In the genomic region with DNA sequence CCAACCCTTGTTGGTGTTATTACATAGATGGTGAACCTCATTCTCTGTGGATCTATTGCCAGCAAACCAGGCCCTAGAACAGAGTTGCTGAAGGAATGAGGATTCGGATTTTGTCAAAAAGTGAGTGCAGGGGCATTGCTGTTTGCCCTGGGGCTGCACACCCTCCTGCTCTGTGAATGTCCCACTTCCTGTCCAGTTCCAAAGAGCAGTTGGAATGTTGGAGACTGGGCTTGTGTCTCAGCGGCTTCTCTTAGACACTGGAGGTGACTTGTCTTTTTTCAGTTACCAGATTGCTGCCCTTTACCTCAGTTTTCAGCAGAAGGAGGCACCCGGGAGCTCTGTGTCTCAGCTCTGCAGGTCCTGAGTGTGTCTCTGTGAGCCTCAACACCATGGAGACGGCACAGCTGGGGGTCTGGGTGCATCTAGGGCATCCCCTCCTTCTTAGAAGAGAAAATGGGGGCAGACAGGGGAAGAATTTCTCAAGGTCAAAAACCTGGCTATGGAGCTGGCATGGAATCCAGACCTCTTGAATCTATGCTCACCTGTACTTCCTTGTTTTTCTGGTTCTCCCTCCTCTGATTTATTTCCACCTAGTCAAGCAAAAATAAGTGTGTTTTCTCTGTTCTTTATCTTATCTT, we compare ENCODE assay signal across 2 cellular contexts.
TF ChIP-seq lines count a peak whose summit lies in the region.

No MANE protein-coding gene starts in this region.

TF ChIP-seq in A549, 52 proteins besides CTCF, POLR2A, EP300 and RAD21:
- TF ChIP-seq MYC (IDR thresholded peaks at IDR 0.05; ENCODE audit: borderline replicate concordance, low read length) (no peak), HEYL (CRISPR knock-in tag; IDR thresholded peaks at IDR 0.05) (no peak), JUN (IDR thresholded peaks at IDR 0.05) (no peak), RFX5 (IDR thresholded peaks at IDR 0.05) (no peak), PHF8 (IDR thresholded peaks at IDR 0.05; ENCODE audit: borderline replicate concordance, low read depth) (no peak), TFCP2L1 (CRISPR knock-in tag; IDR thresholded peaks at IDR 0.05) (no peak), CEBPB (IDR thresholded peaks at IDR 0.05) (no peak), TP53 (CRISPR knock-in tag; IDR thresholded peaks at IDR 0.05) (no peak), NPAS2 (CRISPR knock-in tag; IDR thresholded peaks at IDR 0.05; ENCODE audit: borderline replicate concordance) (no peak), FOXS1 (CRISPR knock-in tag; IDR thresholded peaks at IDR 0.05) (no peak), CHD2 (IDR thresholded peaks at IDR 0.05; ENCODE audit: low read length, partially characterized antibody) (no peak), CHD4 (IDR thresholded peaks at IDR 0.05; ENCODE audit: borderline replicate concordance) (no peak), HOXB13 (CRISPR knock-in tag; IDR thresholded peaks at IDR 0.05; ENCODE audit: low read depth) (no peak)
- TF ChIP-seq, protein P1, sequence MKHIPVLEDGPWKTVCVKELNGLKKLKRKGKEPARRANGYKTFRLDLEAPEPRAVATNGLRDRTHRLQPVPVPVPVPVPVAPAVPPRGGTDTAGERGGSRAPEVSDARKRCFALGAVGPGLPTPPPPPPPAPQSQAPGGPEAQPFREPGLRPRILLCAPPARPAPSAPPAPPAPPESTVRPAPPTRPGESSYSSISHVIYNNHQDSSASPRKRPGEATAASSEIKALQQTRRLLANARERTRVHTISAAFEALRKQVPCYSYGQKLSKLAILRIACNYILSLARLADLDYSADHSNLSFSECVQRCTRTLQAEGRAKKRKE (CRISPR knock-in tag; IDR thresholded peaks at IDR 0.05; ENCODE audit: low read depth) = no peak

TF ChIP-seq in IMR-90, 13 proteins besides CTCF, POLR2A, EP300 and RAD21:
- TF ChIP-seq, protein P2, sequence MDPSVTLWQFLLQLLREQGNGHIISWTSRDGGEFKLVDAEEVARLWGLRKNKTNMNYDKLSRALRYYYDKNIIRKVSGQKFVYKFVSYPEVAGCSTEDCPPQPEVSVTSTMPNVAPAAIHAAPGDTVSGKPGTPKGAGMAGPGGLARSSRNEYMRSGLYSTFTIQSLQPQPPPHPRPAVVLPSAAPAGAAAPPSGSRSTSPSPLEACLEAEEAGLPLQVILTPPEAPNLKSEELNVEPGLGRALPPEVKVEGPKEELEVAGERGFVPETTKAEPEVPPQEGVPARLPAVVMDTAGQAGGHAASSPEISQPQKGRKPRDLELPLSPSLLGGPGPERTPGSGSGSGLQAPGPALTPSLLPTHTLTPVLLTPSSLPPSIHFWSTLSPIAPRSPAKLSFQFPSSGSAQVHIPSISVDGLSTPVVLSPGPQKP (IDR thresholded peaks at IDR 0.05; ENCODE audit: borderline replicate concordance, low read depth, low read length) = no peak
- TF ChIP-seq MXI1 (IDR thresholded peaks at IDR 0.05; ENCODE audit: borderline replicate concordance, low read depth, low read length) = no peak
- TF ChIP-seq SMC3 (IDR thresholded peaks at IDR 0.05; ENCODE audit: low read depth, low read length) = no peak
- no peak for TF ChIP-seq CHD1 (IDR thresholded peaks at IDR 0.05; ENCODE audit: low read depth, low read length)
- no peak for TF ChIP-seq MAFK (IDR thresholded peaks at IDR 0.05; ENCODE audit: low read depth, low read length)
- TF ChIP-seq CEBPB (IDR thresholded peaks at IDR 0.05; ENCODE audit: low read depth, low read length) = no peak
- TF ChIP-seq FOS (IDR thresholded peaks at IDR 0.05; ENCODE audit: low read depth, low read length) = no peak
- no peak for TF ChIP-seq NFE2L2 (IDR thresholded peaks at IDR 0.05; ENCODE audit: low read depth, low read length)
- TF ChIP-seq, protein P3, sequence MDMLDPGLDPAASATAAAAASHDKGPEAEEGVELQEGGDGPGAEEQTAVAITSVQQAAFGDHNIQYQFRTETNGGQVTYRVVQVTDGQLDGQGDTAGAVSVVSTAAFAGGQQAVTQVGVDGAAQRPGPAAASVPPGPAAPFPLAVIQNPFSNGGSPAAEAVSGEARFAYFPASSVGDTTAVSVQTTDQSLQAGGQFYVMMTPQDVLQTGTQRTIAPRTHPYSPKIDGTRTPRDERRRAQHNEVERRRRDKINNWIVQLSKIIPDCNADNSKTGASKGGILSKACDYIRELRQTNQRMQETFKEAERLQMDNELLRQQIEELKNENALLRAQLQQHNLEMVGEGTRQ (IDR thresholded peaks at IDR 0.05; ENCODE audit: low read depth, low read length) = no peak
- TF ChIP-seq RFX5 (IDR thresholded peaks at IDR 0.05; ENCODE audit: low read depth, low read length) = no peak
- TF ChIP-seq BHLHE40 (IDR thresholded peaks at IDR 0.05; ENCODE audit: low read depth, low read length) = no peak
- no peak for TF ChIP-seq RCOR1 (IDR thresholded peaks at IDR 0.05; ENCODE audit: insufficient replicate concordance, low read length)
- no peak for TF ChIP-seq MAZ (IDR thresholded peaks at IDR 0.05; ENCODE audit: borderline replicate concordance, low read depth, low read length)
